15 cellular contexts compared by ENCODE assay signal in genomic region chr12:79911889-79912656, GRCh38. TPM values are rescaled to one million over a fixed set of nuclear protein-coding genes. Genes with fewer than 3 reads are reported as not detected.
DNase-seq lines count a peak whose midpoint lies in the region; ATAC-seq and TF ChIP-seq lines count a peak whose summit lies in the region.
"Had no signal": no experiment of that assay in that cellular context is flagged by ENCODE, and none has a peak within 500 bp of the region (broad histone marks: within the 10 kb centered on the region; RNA-seq: fewer than 3 reads in every experiment).

No MANE protein-coding gene starts in this region.

- no peaks in the 10 kb centered on the region for H3K36me3 Mint-ChIP-seq in natural killer cell treated with Interleukin-12 subunit alpha and Interleukin-12 subunit beta and Interleukin-15 and Interleukin-18, amount 100 ng/mL, for 72 hours
- peaks cover 0 to 10% of the 10 kb centered on the region in 2 donors for H3K36me3 Mint-ChIP-seq in activated naive CD4-positive, alpha-beta T cell treated with anti-CD3 and anti-CD28 coated beads, Interleukin-2, amount 50 U/mL, for 72 hours

- WGBS in spleen, 5 donors: 79 to 92% (median 86%) methylated on average over 6 of the region's 6 CpGs

- intact Hi-C loops in spleen (cut with DNase I; ENCODE audit: low total_unique reads): no loop called here

- peaks cover 23 to 94% (median 64%) of the 10 kb centered on the region in 6 donors for H3K4me1 ChIP-seq in spleen

- H3K9me3 Mint-ChIP-seq in natural killer cell treated with Interleukin-12 subunit alpha and Interleukin-12 subunit beta and Interleukin-15 and Interleukin-18, amount 100 ng/mL, for 72 hours: no peaks in the 10 kb centered on the region
- no peaks in the 10 kb centered on the region for H3K9me3 Mint-ChIP-seq in activated naive CD4-positive, alpha-beta T cell treated with anti-CD3 and anti-CD28 coated beads, Interleukin-2, amount 50 U/mL, for 72 hours

- H3K27me3 Mint-ChIP-seq in natural killer cell treated with Interleukin-12 subunit alpha and Interleukin-12 subunit beta and Interleukin-15 and Interleukin-18, amount 100 ng/mL, for 72 hours: no peaks in the 10 kb centered on the region

- H3K27me3 ChIP-seq in spleen (replicated peaks in 1 of 7): no peaks in the 10 kb centered on the region
- H3K27me3 ChIP-seq: body of pancreas had no signal

- TF ChIP-seq POLR2A in spleen (IDR thresholded peaks at IDR 0.05): no peak

- peak overlapping the region; percentile 16 to 36 for H3K27ac Mint-ChIP-seq in natural killer cell treated with Interleukin-12 subunit alpha and Interleukin-12 subunit beta and Interleukin-15 and Interleukin-18, amount 100 ng/mL, for 72 hours
- no peak overlapping the region for H3K27ac Mint-ChIP-seq in activated naive CD4-positive, alpha-beta T cell treated with anti-CD3 and anti-CD28 coated beads, Interleukin-2, amount 50 U/mL, for 72 hours

- peaks cover 0 to 9% (median 0%) of the 10 kb centered on the region in 6 donors for H3K36me3 ChIP-seq in spleen

- H3K9me3 ChIP-seq in spleen: no peaks in the 10 kb centered on the region
- H3K9me3 ChIP-seq: body of pancreas had no signal

- peak; percentile 68 for DNase-seq in EL
- peak; percentile 46 to 59 for DNase-seq in cardiac fibroblast (ENCODE audit: low read depth in 2 of 2)
- DNase-seq in natural killer cell treated with Interleukin-12 subunit alpha and Interleukin-12 subunit beta and Interleukin-15 and Interleukin-18, amount 100 ng/mL, for 72 hours (ENCODE audit: low spot score): no peak
- DNase-seq in spleen: no peak
- no peak for DNase-seq in NCI-H1436 treated with DMSO at 0.1 percent for 48 hours (lab: John Stamatoyannopoulos, UW)
- no peak for DNase-seq in activated naive CD4-positive, alpha-beta T cell treated with anti-CD3 and anti-CD28 coated beads, Interleukin-2, amount 50 U/mL, for 72 hours (ENCODE audit: low spot score in 2 of 2)
- DNase-seq in hypothalamus (lab: John Stamatoyannopoulos, UW): no peak
- DNase-seq: activated CD4-positive, alpha-beta T cell treated with anti-CD3 and anti-CD28 coated beads for 4 hours; body of pancreas; DMS79; NCI-H2171; SHP77; stimulated activated CD4-positive, alpha-beta T cell treated with anti-CD3 and anti-CD28 coated beads, Interleukin-1b, Interleukin-23, amount 100 ng/mL, for 48 hours; substantia nigra had no signal

- no peak overlapping the region for H3K27ac ChIP-seq in spleen
- H3K27ac ChIP-seq: body of pancreas had no signal

- peaks cover 49 to 56% of the 10 kb centered on the region in 2 donors for H3K4me1 Mint-ChIP-seq in natural killer cell treated with Interleukin-12 subunit alpha and Interleukin-12 subunit beta and Interleukin-15 and Interleukin-18, amount 100 ng/mL, for 72 hours (ENCODE audit: low read depth in 2 of 2)

- peak overlapping the region; percentile 7 for H3K4me3 Mint-ChIP-seq in natural killer cell treated with Interleukin-12 subunit alpha and Interleukin-12 subunit beta and Interleukin-15 and Interleukin-18, amount 100 ng/mL, for 72 hours

- TF ChIP-seq CTCF in cardiac fibroblast (IDR thresholded peaks at IDR 0.05; ENCODE audit: low read depth, low read length): no peak
- no peak for TF ChIP-seq CTCF in spleen (IDR thresholded peaks at IDR 0.05 in 8 of 11, conservative IDR thresholded peaks at IDR 0.05 in 3 of 11)

- H3K4me3 ChIP-seq in cardiac fibroblast (replicated peaks in 1 of 2; ENCODE audit: low read depth in 2 of 2, low read length in 2 of 2) (no peak overlapping the region), spleen (no peak overlapping the region)
- H3K4me3 ChIP-seq: body of pancreas had no signal

- ATAC-seq in HG02885 (IDR thresholded peaks at IDR 0.05; ENCODE audit: poor library complexity, unreplicated experiment): peak; percentile 60
- no peak for ATAC-seq in natural killer cell treated with Interleukin-12 subunit alpha and Interleukin-12 subunit beta and Interleukin-15 and Interleukin-18, amount 100 ng/mL, for 72 hours
- ATAC-seq in activated naive CD4-positive, alpha-beta T cell treated with anti-CD3 and anti-CD28 coated beads, Interleukin-2, amount 50 U/mL, for 72 hours: no peak
- ATAC-seq: body of pancreas had no signal

RNA-seq across cellular contexts. Expression of gene PPP1R12A, which starts 22.8 kb away (rescaled TPM):
- 100 to 1,000 TPM; 112 to 131 TPM for total RNA-seq in natural killer cell treated with Interleukin-12 subunit alpha and Interleukin-12 subunit beta and Interleukin-15 and Interleukin-18, amount 100 ng/mL, for 72 hours
- total RNA-seq in spleen: 100 to 1,000 TPM in 5 of 7 donors, 10 to 100 TPM in 2; 91.1 to 141 (median 112) TPM
- 10 to 100 TPM; 14.4 to 22.5 (median 21.1) TPM for polyA plus RNA-seq in spleen
- total RNA-seq in activated naive CD4-positive, alpha-beta T cell treated with anti-CD3 and anti-CD28 coated beads, Interleukin-2, amount 50 U/mL, for 72 hours: 10 to 100 TPM; 66.6 to 73.7 TPM

Comparison
In these comparisons a context has a peak if more than half of its experiments do, and no peak if none do; other contexts are left out.
1. DNase-seq: peak in EL (single experiment) and cardiac fibroblast (2 of 2); none in natural killer cell treated with Interleukin-12 subunit alpha and Interleukin-12 subunit beta and Interleukin-15 and Interleukin-18, amount 100 ng/mL, for 72 hours (single experiment), spleen (single experiment), NCI-H1436 treated with DMSO at 0.1 percent for 48 hours (single experiment), activated naive CD4-positive, alpha-beta T cell treated with anti-CD3 and anti-CD28 coated beads, Interleukin-2, amount 50 U/mL, for 72 hours (0 of 2) and hypothalamus (0 of 51).
2. H3K27ac Mint-ChIP-seq: peak in natural killer cell treated with Interleukin-12 subunit alpha and Interleukin-12 subunit beta and Interleukin-15 and Interleukin-18, amount 100 ng/mL, for 72 hours (2 of 2); none in activated naive CD4-positive, alpha-beta T cell treated with anti-CD3 and anti-CD28 coated beads, Interleukin-2, amount 50 U/mL, for 72 hours (0 of 2).